8 cellular contexts compared by ENCODE assay signal in the genomic region with DNA sequence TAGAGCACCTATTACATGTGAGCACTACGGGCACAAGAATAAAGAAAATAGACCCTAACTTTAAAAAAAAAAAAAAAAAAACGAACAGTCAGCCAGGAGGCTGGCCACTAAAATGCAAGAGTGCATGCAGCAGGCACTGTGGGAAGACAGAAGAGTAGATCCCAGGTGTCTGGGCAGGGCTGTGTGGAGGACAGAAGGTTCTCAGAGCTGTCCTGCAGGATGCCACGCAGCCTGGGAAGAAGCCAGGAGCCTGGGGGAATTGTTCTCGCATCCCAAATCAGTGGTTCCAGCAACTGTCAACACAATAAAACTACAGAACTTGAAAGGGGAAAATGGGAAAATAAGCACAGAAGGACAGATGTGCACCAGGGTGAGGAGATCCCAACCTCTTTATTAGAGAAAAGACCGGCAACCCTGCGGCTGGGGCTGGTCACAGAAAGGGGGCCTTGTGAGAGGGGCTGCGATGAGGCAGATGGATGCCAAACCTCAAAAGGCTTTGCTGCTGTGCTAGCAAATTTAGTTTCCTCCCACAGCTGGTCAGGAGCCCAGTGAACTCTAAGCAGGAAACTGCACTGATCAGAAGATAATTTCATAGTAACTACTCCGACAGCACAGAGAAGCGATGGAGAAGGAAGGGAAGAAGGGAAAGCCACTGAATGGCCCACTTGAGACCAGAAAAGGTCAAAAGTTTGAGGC. TPM values are rescaled to one million over a fixed set of nuclear protein-coding genes. Genes with fewer than 3 reads are reported as not detected.
DNase-seq lines count a peak whose midpoint lies in the region; ATAC-seq and TF ChIP-seq lines count a peak whose summit lies in the region.

No MANE protein-coding gene starts in this region.

- H3F3A ChIP-seq in GM23338 (replicated peaks; ENCODE audit: low read depth), result no peaks in the 10 kb centered on the region

- H3K27ac Mint-ChIP-seq in GM23338, result no peak overlapping the region
- H3K27ac Mint-ChIP-seq in activated naive CD8-positive, alpha-beta T cell treated with anti-CD3 and anti-CD28 coated beads, Interleukin-2, amount 50 U/mL, for 24 hours, result peak overlapping the region; percentile 21
- H3K27ac Mint-ChIP-seq in Caco-2 (ENCODE audit: unreplicated experiment), result no peak overlapping the region

- POLR2A ChIA-PET in Caco-2 (lab: Charles Lee), result no interaction called here

- H3K9me2 ChIP-seq in GM23338 (ENCODE audit: insufficient read depth), result no peaks in the 10 kb centered on the region

- H3K9me3 Mint-ChIP-seq in GM23338 (no peaks in the 10 kb centered on the region), Caco-2 (ENCODE audit: unreplicated experiment) (no peaks in the 10 kb centered on the region)
- no peaks in the 10 kb centered on the region for H3K9me3 Mint-ChIP-seq in activated naive CD8-positive, alpha-beta T cell treated with anti-CD3 and anti-CD28 coated beads, Interleukin-2, amount 50 U/mL, for 24 hours

- H3K27ac ChIP-seq in ACC112 (ENCODE audit: low read depth, low read length) (no peak overlapping the region), GM23338 (ENCODE audit: low read depth) (no peak overlapping the region), left lung (peak overlapping the region; percentile 55 to 78)

- ATAC-seq in GM23338 (no peak), left lung (peak; percentile 76), GM18858 (IDR thresholded peaks at IDR 0.05; ENCODE audit: unreplicated experiment) (no peak)
- ATAC-seq in activated naive CD8-positive, alpha-beta T cell treated with anti-CD3 and anti-CD28 coated beads, Interleukin-2, amount 50 U/mL, for 24 hours, result peak; percentile 60

- H3K27me3 ChIP-seq in ACC112 (ENCODE audit: insufficient read depth, low read length), result no peaks in the 10 kb centered on the region
- H3K27me3 ChIP-seq in GM23338 (ENCODE audit: insufficient read depth), result no peaks in the 10 kb centered on the region
- H3K27me3 ChIP-seq in left lung, result no peaks in the 10 kb centered on the region
- no peaks in the 10 kb centered on the region for H3K27me3 ChIP-seq in Caco-2 (replicated peaks; ENCODE audit: control insufficient read depth, insufficient read depth, low read length)

- no peak overlapping the region for H2AFZ ChIP-seq in ACC112 (ENCODE audit: low read length, unreplicated experiment)
- 0 out of 2 replicates have a peak overlapping the region, but pooled peaks have one; percentile 14 for H2AFZ ChIP-seq in GM23338

- no TSS peak for BruUV-seq in Caco-2 (replicated peaks; lab: Mats Ljungman, UMichigan)

- H3K4me2 ChIP-seq in GM23338, result no peak overlapping the region

- intact Hi-C loops in left lung (cut with DNase I) (no loop called here), Caco-2 (cut with micrococcal nuclease; ENCODE audit: unreplicated experiment) (no loop called here)

- peak overlapping the region; percentile 42 for H3K4me3 ChIP-seq in ACC112 (ENCODE audit: low read depth, low read length)
- no peak overlapping the region for H3K4me3 ChIP-seq in GM23338
- no peak overlapping the region for H3K4me3 ChIP-seq in left lung
- H3K4me3 ChIP-seq in Caco-2 (ENCODE audit: low read depth, low read length), result no peak overlapping the region

- H3K27me3 Mint-ChIP-seq in GM23338 (ENCODE audit: insufficient read depth, low read depth, poor library complexity) (no peaks in the 10 kb centered on the region), Caco-2 (ENCODE audit: insufficient read depth, unreplicated experiment) (no peaks in the 10 kb centered on the region)
- H3K27me3 Mint-ChIP-seq in activated naive CD8-positive, alpha-beta T cell treated with anti-CD3 and anti-CD28 coated beads, Interleukin-2, amount 50 U/mL, for 24 hours, result no peaks in the 10 kb centered on the region

- no peaks in the 10 kb centered on the region for H4K20me1 ChIP-seq in GM23338 (replicated peaks; ENCODE audit: insufficient read depth)

- H3K36me3 Mint-ChIP-seq in GM23338 (ENCODE audit: low read depth) (no peaks in the 10 kb centered on the region), Caco-2 (ENCODE audit: insufficient read depth, unreplicated experiment) (no peaks in the 10 kb centered on the region)
- H3K36me3 Mint-ChIP-seq in activated naive CD8-positive, alpha-beta T cell treated with anti-CD3 and anti-CD28 coated beads, Interleukin-2, amount 50 U/mL, for 24 hours (ENCODE audit: low read depth), result no peaks in the 10 kb centered on the region

- CTCF ChIA-PET in Caco-2 (lab: Charles Lee), result no interaction called here

- DNase-seq in GM23338 (ENCODE audit: low spot score) (no peak), left lung (no peak), DMS79 treated with DMSO at 0.1 percent for 48 hours (lab: John Stamatoyannopoulos, UW) (no peak), Caco-2 (no peak), OCI-M2 (lab: John Stamatoyannopoulos, UW; ENCODE audit: unreplicated experiment) (no peak)
- DNase-seq in activated naive CD8-positive, alpha-beta T cell treated with anti-CD3 and anti-CD28 coated beads, Interleukin-2, amount 50 U/mL, for 24 hours, result peak; percentile 27

- H3K36me3 ChIP-seq in ACC112 (ENCODE audit: insufficient read depth, low read length) (no peaks in the 10 kb centered on the region), GM23338 (ENCODE audit: insufficient read depth) (no peaks in the 10 kb centered on the region), left lung (no peaks in the 10 kb centered on the region), Caco-2 (ENCODE audit: control insufficient read depth, insufficient read depth, low read length) (no peaks in the 10 kb centered on the region)

- H3K4me1 Mint-ChIP-seq in GM23338 (peaks cover 9% of the 10 kb centered on the region), Caco-2 (ENCODE audit: low read depth, unreplicated experiment) (no peaks in the 10 kb centered on the region)
- peaks cover 67% of the 10 kb centered on the region for H3K4me1 Mint-ChIP-seq in activated naive CD8-positive, alpha-beta T cell treated with anti-CD3 and anti-CD28 coated beads, Interleukin-2, amount 50 U/mL, for 24 hours

- peaks cover 19% of the 10 kb centered on the region for H3K4me1 ChIP-seq in ACC112 (ENCODE audit: control insufficient read depth, insufficient read depth, low read length, unreplicated experiment)
- no peaks in the 10 kb centered on the region; the same call in 1 of the 2 replicates for H3K4me1 ChIP-seq in GM23338 (ENCODE audit: insufficient read depth)
- peaks cover 17 to 87% of the 10 kb centered on the region in 2 donors for H3K4me1 ChIP-seq in left lung
- H3K4me1 ChIP-seq in Caco-2, result no peaks in the 10 kb centered on the region

- H3K79me2 ChIP-seq in ACC112 (ENCODE audit: control insufficient read depth, insufficient read depth, low read length, unreplicated experiment), result peaks cover 29% of the 10 kb centered on the region
- no peaks in the 10 kb centered on the region for H3K79me2 ChIP-seq in GM23338 (replicated peaks; ENCODE audit: insufficient read depth)

- H3K9me3 ChIP-seq in left lung (no peaks in the 10 kb centered on the region), Caco-2 (no peaks in the 10 kb centered on the region)

- H3K4me3 Mint-ChIP-seq in GM23338 (no peak overlapping the region), Caco-2 (ENCODE audit: unreplicated experiment) (no peak overlapping the region)
- peak overlapping the region; percentile 32 for H3K4me3 Mint-ChIP-seq in activated naive CD8-positive, alpha-beta T cell treated with anti-CD3 and anti-CD28 coated beads, Interleukin-2, amount 50 U/mL, for 24 hours

- no peak for TF ChIP-seq CTCF in GM23338 (conservative IDR thresholded peaks at IDR 0.05; ENCODE audit: low read depth in 2 of 2)
- no peak for TF ChIP-seq CTCF in left lung (IDR thresholded peaks at IDR 0.05)
- no peak for TF ChIP-seq CTCF in Caco-2 (IDR thresholded peaks at IDR 0.05; ENCODE audit: insufficient read depth in 1 of 2, low read depth in 1 of 2, low read length in 1 of 2, severe bottlenecking in 1 of 2, unreplicated experiment in 1 of 2)

TF ChIP-seq in GM23338, 12 proteins besides CTCF, POLR2A, EP300 and RAD21 (continues in another document):
- TF ChIP-seq, protein P1, sequence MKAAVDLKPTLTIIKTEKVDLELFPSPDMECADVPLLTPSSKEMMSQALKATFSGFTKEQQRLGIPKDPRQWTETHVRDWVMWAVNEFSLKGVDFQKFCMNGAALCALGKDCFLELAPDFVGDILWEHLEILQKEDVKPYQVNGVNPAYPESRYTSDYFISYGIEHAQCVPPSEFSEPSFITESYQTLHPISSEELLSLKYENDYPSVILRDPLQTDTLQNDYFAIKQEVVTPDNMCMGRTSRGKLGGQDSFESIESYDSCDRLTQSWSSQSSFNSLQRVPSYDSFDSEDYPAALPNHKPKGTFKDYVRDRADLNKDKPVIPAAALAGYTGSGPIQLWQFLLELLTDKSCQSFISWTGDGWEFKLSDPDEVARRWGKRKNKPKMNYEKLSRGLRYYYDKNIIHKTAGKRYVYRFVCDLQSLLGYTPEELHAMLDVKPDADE (IDR thresholded peaks at IDR 0.05), result no peak
- TF ChIP-seq EZH2 (IDR thresholded peaks at IDR 0.05; ENCODE audit: low read depth, unreplicated experiment), result no peak
- TF ChIP-seq, protein P2, sequence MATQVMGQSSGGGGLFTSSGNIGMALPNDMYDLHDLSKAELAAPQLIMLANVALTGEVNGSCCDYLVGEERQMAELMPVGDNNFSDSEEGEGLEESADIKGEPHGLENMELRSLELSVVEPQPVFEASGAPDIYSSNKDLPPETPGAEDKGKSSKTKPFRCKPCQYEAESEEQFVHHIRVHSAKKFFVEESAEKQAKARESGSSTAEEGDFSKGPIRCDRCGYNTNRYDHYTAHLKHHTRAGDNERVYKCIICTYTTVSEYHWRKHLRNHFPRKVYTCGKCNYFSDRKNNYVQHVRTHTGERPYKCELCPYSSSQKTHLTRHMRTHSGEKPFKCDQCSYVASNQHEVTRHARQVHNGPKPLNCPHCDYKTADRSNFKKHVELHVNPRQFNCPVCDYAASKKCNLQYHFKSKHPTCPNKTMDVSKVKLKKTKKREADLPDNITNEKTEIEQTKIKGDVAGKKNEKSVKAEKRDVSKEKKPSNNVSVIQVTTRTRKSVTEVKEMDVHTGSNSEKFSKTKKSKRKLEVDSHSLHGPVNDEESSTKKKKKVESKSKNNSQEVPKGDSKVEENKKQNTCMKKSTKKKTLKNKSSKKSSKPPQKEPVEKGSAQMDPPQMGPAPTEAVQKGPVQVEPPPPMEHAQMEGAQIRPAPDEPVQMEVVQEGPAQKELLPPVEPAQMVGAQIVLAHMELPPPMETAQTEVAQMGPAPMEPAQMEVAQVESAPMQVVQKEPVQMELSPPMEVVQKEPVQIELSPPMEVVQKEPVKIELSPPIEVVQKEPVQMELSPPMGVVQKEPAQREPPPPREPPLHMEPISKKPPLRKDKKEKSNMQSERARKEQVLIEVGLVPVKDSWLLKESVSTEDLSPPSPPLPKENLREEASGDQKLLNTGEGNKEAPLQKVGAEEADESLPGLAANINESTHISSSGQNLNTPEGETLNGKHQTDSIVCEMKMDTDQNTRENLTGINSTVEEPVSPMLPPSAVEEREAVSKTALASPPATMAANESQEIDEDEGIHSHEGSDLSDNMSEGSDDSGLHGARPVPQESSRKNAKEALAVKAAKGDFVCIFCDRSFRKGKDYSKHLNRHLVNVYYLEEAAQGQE (IDR thresholded peaks at IDR 0.05; ENCODE audit: unreplicated experiment), result no peak

RNA-seq across cellular contexts. Expression of a gene that starts 30.9 kb away (rescaled TPM):
- total RNA-seq in GM23338 (2014; rRNA removed; shearing (Covaris generic)), result 2.8 and 2.9 TPM in 2 replicates
- polyA plus RNA-seq in GM23338 (2016; fragmentation: Nextera tagmentation; extraction: Ambion mirVana), result 0.76 and 0.78 TPM in 2 replicates
- 10 to 100 TPM; 20.9 to 27.7 TPM for total RNA-seq in left lung
- 2.1 and 2.3 TPM in 2 replicates for total RNA-seq in Caco-2 (2022)

Comparison
In these comparisons a context has a peak if more than half of its experiments do, and no peak if none do; other contexts are left out.
1. H3K27ac ChIP-seq: peak in left lung (2 of 2); none in ACC112 (single experiment) and GM23338 (single experiment).
2. ATAC-seq: peak in activated naive CD8-positive, alpha-beta T cell treated with anti-CD3 and anti-CD28 coated beads, Interleukin-2, amount 50 U/mL, for 24 hours (single experiment) and left lung (single experiment); none in GM23338 (single experiment) and GM18858 (single experiment).